Comparison of ENCODE assay signal across 13 cellular contexts in the genomic region with DNA sequence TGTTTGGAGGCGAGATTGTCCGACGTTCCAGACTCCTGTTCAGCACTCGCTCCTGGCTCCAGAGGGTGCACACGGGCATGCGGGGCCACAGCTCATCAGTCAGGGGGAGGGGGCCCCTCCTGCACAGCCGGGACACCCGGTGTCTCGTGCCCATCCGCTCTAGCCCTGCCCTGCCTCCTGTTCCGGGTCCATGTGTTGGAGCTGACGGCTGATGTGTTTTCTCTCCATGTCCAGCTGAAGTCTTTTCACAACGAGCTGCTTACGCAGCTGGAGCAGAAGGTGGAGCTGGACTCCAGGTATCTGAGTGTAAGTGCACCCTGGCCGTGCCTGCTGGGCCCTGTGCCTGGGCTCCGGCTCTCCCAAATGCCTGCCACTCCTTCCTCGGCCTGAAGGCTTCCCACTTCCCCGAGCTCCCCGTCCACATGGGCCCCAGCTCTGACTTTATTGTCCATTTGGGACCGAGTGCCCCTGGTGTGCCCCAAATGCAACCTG.
"Had no signal": no experiment of that assay in that cellular context is flagged by ENCODE, and none has a peak within 500 bp of the region (broad histone marks: within the 10 kb centered on the region; RNA-seq: fewer than 3 reads in every experiment).

No MANE protein-coding gene starts in this region.

- H3K9me3 ChIP-seq: right atrium auricular region had no signal

- DNase-seq: activated CD4-positive, alpha-beta T cell treated with anti-CD3 and anti-CD28 coated beads, Interleukin-2, amount 50 U/mL, for 1 hour; activated CD8-positive, alpha-beta memory T cell treated with anti-CD3 and anti-CD28 coated beads for 24 hours; activated naive CD8-positive, alpha-beta T cell treated with anti-CD3 and anti-CD28 coated beads, Interleukin-2, amount 10 ng/mL, durations not matched to agents 7 days and 5 days; aorta; erythroblast; mesendoderm; stimulated activated CD4-positive, alpha-beta T cell treated with anti-CD3 and anti-CD28 coated beads, Interleukin-4, amount 100 ng/mL, for 4 hours; stimulated activated CD8-positive, alpha-beta memory T cell treated with anti-CD3 and anti-CD28 coated beads, Interleukin-4, amount 100 ng/mL, for 48 hours; stimulated activated naive CD4-positive, alpha-beta T cell treated with Interleukin-2 at 50 U/mL for 16 hours; T-cell; T-helper 9 cell had no signal

- H3K27me3 ChIP-seq: right atrium auricular region had no signal

- H3K4me3 ChIP-seq: right atrium auricular region, skin epidermis had no signal
